In genomic region chr17:82049521-82049971, GRCh38 we compare ENCODE assay signal across 14 cellular contexts. TPM values are rescaled to one million over a fixed set of nuclear protein-coding genes. Genes with fewer than 3 reads are reported as not detected.
A peak's percentile ranks its signal among the peaks of the same experiment; 100 is the strongest.
DNase-seq lines count a peak whose midpoint lies in the region; ATAC-seq and TF ChIP-seq lines count a peak whose summit lies in the region.
"Had no signal": no experiment of that assay in that cellular context is flagged by ENCODE, and none has a peak within 500 bp of the region (broad histone marks: within the 10 kb centered on the region; RNA-seq: fewer than 3 reads in every experiment).

No MANE protein-coding gene starts in this region.

- peak overlapping the region; percentile 11 for H3K4me2 ChIP-seq in Karpas-422 (ENCODE audit: low read depth, low read length, poor library complexity, severe bottlenecking)

- in situ Hi-C loops in ACHN (cut with HindIII; ENCODE audit: low pct_ligation_motif_present, low pct_unique_long_range_greater_than_20kb, low sequenced_read_pairs) = no loop called here

- no peak for TF ChIP-seq CTCF in liver (IDR thresholded peaks at IDR 0.05; ENCODE audit: low read depth, low read length, missing input control)

- H3K27ac Mint-ChIP-seq in stimulated activated effector memory CD8-positive, alpha-beta T cell treated with anti-CD3 and anti-CD28 coated beads, Interleukin-12 subunit alpha, Interleukin-12 subunit beta, amount 100 ng/mL, for 72 hours = peak overlapping the region; percentile 91

- DNase-seq in stimulated activated CD4-positive, alpha-beta T cell treated with anti-CD3 and anti-CD28 coated beads, Interleukin-15, amount 100 ng/mL, for 24 hours = peak; percentile 2
- no peak for DNase-seq in stimulated activated CD4-positive, alpha-beta T cell treated with anti-CD3 and anti-CD28 coated beads, Interleukin-2, amount 100 ng/mL, for 24 hours
- DNase-seq in Karpas-422 (no peak), ACHN (no peak)
- DNase-seq in stimulated activated effector memory CD8-positive, alpha-beta T cell treated with anti-CD3 and anti-CD28 coated beads, Interleukin-12 subunit alpha, Interleukin-12 subunit beta, amount 100 ng/mL, for 72 hours (ENCODE audit: low spot score in 2 of 2) = no peak
- DNase-seq: DMS153, NCI-H187 treated with DMSO at 0.1 percent for 48 hours, NCI-H2171, NCI-H510A treated with DMSO at 0.1 percent for 48 hours, SJCRH30 had no signal

- H3K4me1 ChIP-seq in Karpas-422 (ENCODE audit: low read length) (peaks cover 30% of the 10 kb centered on the region), liver (ENCODE audit: control insufficient read depth in 4 of 4, insufficient read depth in 4 of 4, low read length in 3 of 4) (peaks cover 23 to 73% (median 59%) of the 10 kb centered on the region in 4 donors)

- H3K79me2 ChIP-seq in Karpas-422 (ENCODE audit: low read length) = peaks cover 17% of the 10 kb centered on the region

- H4K20me1 ChIP-seq in Karpas-422 (ENCODE audit: insufficient read depth, low read depth, low read length) = peaks cover 11% of the 10 kb centered on the region; the same call in 1 of the 2 replicates

- H3K4me1 Mint-ChIP-seq in stimulated activated effector memory CD8-positive, alpha-beta T cell treated with anti-CD3 and anti-CD28 coated beads, Interleukin-12 subunit alpha, Interleukin-12 subunit beta, amount 100 ng/mL, for 72 hours = peaks cover 23% of the 10 kb centered on the region

- H3K36me3 Mint-ChIP-seq in stimulated activated effector memory CD8-positive, alpha-beta T cell treated with anti-CD3 and anti-CD28 coated beads, Interleukin-12 subunit alpha, Interleukin-12 subunit beta, amount 100 ng/mL, for 72 hours = peaks cover 5% of the 10 kb centered on the region

- no peak overlapping the region for H2AFZ ChIP-seq in Karpas-422 (ENCODE audit: low read length)

- H3K9ac ChIP-seq in Karpas-422 (ENCODE audit: low read length) = no peak overlapping the region; the same call in 1 of the 2 replicates
- no peak overlapping the region for H3K9ac ChIP-seq in liver (ENCODE audit: low read depth in 1 of 2, low read length in 2 of 2)

- no peak overlapping the region for H3K4me3 Mint-ChIP-seq in stimulated activated effector memory CD8-positive, alpha-beta T cell treated with anti-CD3 and anti-CD28 coated beads, Interleukin-12 subunit alpha, Interleukin-12 subunit beta, amount 100 ng/mL, for 72 hours

- no peaks in the 10 kb centered on the region for H3K9me2 ChIP-seq in Karpas-422 (replicated peaks; ENCODE audit: insufficient read depth, low read length)

- no peaks in the 10 kb centered on the region for H3K36me3 ChIP-seq in Karpas-422 (ENCODE audit: insufficient read depth, low read length)
- peaks cover 4 to 8% (median 4%) of the 10 kb centered on the region in 4 donors for H3K36me3 ChIP-seq in liver (ENCODE audit: control insufficient read depth in 4 of 4, insufficient read depth in 3 of 4, low read depth in 1 of 4, low read length in 3 of 4)

- ATAC-seq in stimulated activated effector memory CD8-positive, alpha-beta T cell treated with anti-CD3 and anti-CD28 coated beads, Interleukin-12 subunit alpha, Interleukin-12 subunit beta, amount 100 ng/mL, for 72 hours = no peak
- ATAC-seq in GM18907 (IDR thresholded peaks at IDR 0.05; ENCODE audit: unreplicated experiment) = no peak

- H3K4me3 ChIP-seq in Karpas-422 (ENCODE audit: low read length) (no peak overlapping the region), liver (ENCODE audit: low read depth in 1 of 3, low read length in 3 of 3) (no peak overlapping the region)
- H3K4me3 ChIP-seq: HAP-1, SJCRH30 had no signal

- H3K9me3 ChIP-seq in Karpas-422 (ENCODE audit: low read length) (no peaks in the 10 kb centered on the region), liver (ENCODE audit: control insufficient read depth in 4 of 4, low read length in 3 of 4) (no peaks in the 10 kb centered on the region)
- H3K9me3 ChIP-seq: BLaER1, HAP-1, SJCRH30 had no signal

- no peak for TF ChIP-seq RAD21 in liver (IDR thresholded peaks at IDR 0.05)

- no peaks in the 10 kb centered on the region for H3K9me3 Mint-ChIP-seq in stimulated activated effector memory CD8-positive, alpha-beta T cell treated with anti-CD3 and anti-CD28 coated beads, Interleukin-12 subunit alpha, Interleukin-12 subunit beta, amount 100 ng/mL, for 72 hours

- 97% methylated on average over 16 of the region's 16 CpGs for WGBS in liver

- no peak overlapping the region for H3K27ac ChIP-seq in Karpas-422 (ENCODE audit: low read length)
- peak overlapping the region; percentile 12 for H3K27ac ChIP-seq in liver (ENCODE audit: low read depth in 1 of 2, low read length in 2 of 2)
- H3K27ac ChIP-seq: BLaER1, SJCRH30 had no signal

- H3K27me3 ChIP-seq in Karpas-422 (ENCODE audit: low read length) (no peaks in the 10 kb centered on the region), liver (ENCODE audit: control insufficient read depth in 4 of 4, insufficient read depth in 4 of 4, low read length in 3 of 4) (no peaks in the 10 kb centered on the region)
- H3K27me3 ChIP-seq: BLaER1, SJCRH30 had no signal

TF ChIP-seq in liver, 16 proteins besides CTCF, POLR2A, EP300 and RAD21:
- TF ChIP-seq FOXA1 (IDR thresholded peaks at IDR 0.05) = no peak
- TF ChIP-seq JUND (IDR thresholded peaks at IDR 0.05) = no peak
- no peak for TF ChIP-seq HNF4G (IDR thresholded peaks at IDR 0.05)
- TF ChIP-seq SP1 (IDR thresholded peaks at IDR 0.05) = no peak
- TF ChIP-seq NR2F2 (IDR thresholded peaks at IDR 0.05) = no peak
- TF ChIP-seq YY1 (IDR thresholded peaks at IDR 0.05) = no peak
- no peak for TF ChIP-seq TAF1 (conservative IDR thresholded peaks at IDR 0.05)
- TF ChIP-seq ZBTB33 (IDR thresholded peaks at IDR 0.05) = no peak
- TF ChIP-seq ATF3 (IDR thresholded peaks at IDR 0.05) = no peak
- TF ChIP-seq HNF4A (conservative IDR thresholded peaks at IDR 0.05) = no peak

RNA-seq across cellular contexts. Expression of gene RFNG, which starts 2.1 kb away (rescaled TPM):
- 16.5 and 26.8 TPM in 2 replicates for total RNA-seq in Karpas-422 (2014; rRNA removed; shearing (Covaris generic); ENCODE audit: low replicate concordance)
- total RNA-seq in liver = 10 to 100 TPM; 15.0 to 23.7 TPM
- 10 to 100 TPM; 23.2 to 36.0 TPM for polyA plus RNA-seq in liver

RNA-seq across cellular contexts. Expression of gene GPS1, which starts 2.2 kb away (rescaled TPM):
- total RNA-seq in Karpas-422 (2014; rRNA removed; shearing (Covaris generic); ENCODE audit: low replicate concordance) = 57.1 and 110 TPM in 2 replicates
- 10 to 100 TPM; 59.4 to 66.3 TPM for total RNA-seq in liver
- polyA plus RNA-seq in liver = 10 to 100 TPM; 53.9 to 58.3 TPM

RNA-seq across cellular contexts. Expression of gene DCXR, which starts 12.0 kb away (rescaled TPM):
- 103 and 164 TPM in 2 replicates for total RNA-seq in Karpas-422 (2014; rRNA removed; shearing (Covaris generic); ENCODE audit: low replicate concordance)
- 100 to 1,000 TPM in 1 of 2 donors, 10 to 100 TPM in 1; 58.6 to 504 TPM for total RNA-seq in liver
- 1,000 to 10,000 TPM in 1 of 2 donors, 100 to 1,000 TPM in 1; 667 to 1,190 TPM for polyA plus RNA-seq in liver

RNA-seq across cellular contexts. Expression of gene DUS1L, which starts 16.1 kb away (rescaled TPM):
- 89.6 and 187 TPM in 2 replicates for total RNA-seq in Karpas-422 (2014; rRNA removed; shearing (Covaris generic); ENCODE audit: low replicate concordance)
- total RNA-seq in liver = 10 to 100 TPM; 40.6 to 59.5 TPM
- 10 to 100 TPM; 47.2 to 74.7 TPM for polyA plus RNA-seq in liver

RNA-seq across cellular contexts. Expression of gene RAC3, which starts 18.1 kb away (rescaled TPM):
- total RNA-seq in Karpas-422 (2014; rRNA removed; shearing (Covaris generic); ENCODE audit: low replicate concordance) = 9.6 and 9.7 TPM in 2 replicates
- 1 to 10 TPM; 3.1 to 6.3 TPM for total RNA-seq in liver
- polyA plus RNA-seq in liver = 1 to 10 TPM in 1 of 2 donors, under 1 TPM in 1; 0.63 to 3.5 TPM
